11 cellular contexts compared by ENCODE assay signal in genomic region chr2:202038471-202039277, GRCh38. TPM values are rescaled to one million over a fixed set of nuclear protein-coding genes. Genes with fewer than 3 reads are reported as not detected.
DNase-seq lines count a peak whose midpoint lies in the region; ATAC-seq and TF ChIP-seq lines count a peak whose summit lies in the region.
"Had no signal": no experiment of that assay in that cellular context is flagged by ENCODE, and none has a peak within 500 bp of the region (broad histone marks: within the 10 kb centered on the region; RNA-seq: fewer than 3 reads in every experiment).

No MANE protein-coding gene starts in this region.

- H3K4ac ChIP-seq in mesenchymal stem cell (ENCODE audit: low read depth in 1 of 2, low read length in 2 of 2), result no peak overlapping the region

- H3K27ac Mint-ChIP-seq in chondrocyte (ENCODE audit: unreplicated experiment), result peak overlapping the region; percentile 87
- no peak overlapping the region for H3K27ac Mint-ChIP-seq in activated CD8-positive, alpha-beta memory T cell treated with anti-CD3 and anti-CD28 coated beads, Interleukin-2, amount 10 ng/mL, durations not matched to agents 7 days and 5 days
- H3K27ac Mint-ChIP-seq: stimulated activated naive CD8-positive, alpha-beta T cell treated with anti-CD3 and anti-CD28 coated beads, Interleukin-15, amount 100 ng/mL, for 72 hours had no signal

- peaks cover 0 to 6% of the 10 kb centered on the region in 2 experiments for H3K36me3 ChIP-seq in mesenchymal stem cell (ENCODE audit: control insufficient read depth in 1 of 2, insufficient read depth in 2 of 2, low read depth in 1 of 2, low read length in 2 of 2)
- H3K36me3 ChIP-seq: neutrophil had no signal

- H3K9me3 Mint-ChIP-seq in chondrocyte (ENCODE audit: low read depth), result no peaks in the 10 kb centered on the region
- no peaks in the 10 kb centered on the region for H3K9me3 Mint-ChIP-seq in activated CD8-positive, alpha-beta memory T cell treated with anti-CD3 and anti-CD28 coated beads, Interleukin-2, amount 10 ng/mL, durations not matched to agents 7 days and 5 days (ENCODE audit: low read depth)
- H3K9me3 Mint-ChIP-seq: central memory CD8-positive, alpha-beta T cell; stimulated activated naive CD8-positive, alpha-beta T cell treated with anti-CD3 and anti-CD28 coated beads, Interleukin-15, amount 100 ng/mL, for 72 hours had no signal

- peak overlapping the region in 1 of 2 experiments; percentile 36 for H3K4me3 ChIP-seq in mesenchymal stem cell (ENCODE audit: insufficient read depth in 1 of 2, low read depth in 1 of 2, low read length in 2 of 2)

- no peaks in the 10 kb centered on the region for H3K27me3 Mint-ChIP-seq in chondrocyte (ENCODE audit: low read depth)
- H3K27me3 Mint-ChIP-seq in activated CD8-positive, alpha-beta memory T cell treated with anti-CD3 and anti-CD28 coated beads, Interleukin-2, amount 10 ng/mL, durations not matched to agents 7 days and 5 days, result peaks cover 49% of the 10 kb centered on the region

- no peaks in the 10 kb centered on the region for H3K4me1 Mint-ChIP-seq in chondrocyte (ENCODE audit: low read depth)
- H3K4me1 Mint-ChIP-seq in activated CD8-positive, alpha-beta memory T cell treated with anti-CD3 and anti-CD28 coated beads, Interleukin-2, amount 10 ng/mL, durations not matched to agents 7 days and 5 days, result peaks cover 6% of the 10 kb centered on the region
- H3K4me1 Mint-ChIP-seq: stimulated activated naive CD8-positive, alpha-beta T cell treated with anti-CD3 and anti-CD28 coated beads, Interleukin-15, amount 100 ng/mL, for 72 hours had no signal

- no peak overlapping the region for H3K23ac ChIP-seq in mesenchymal stem cell (ENCODE audit: low read length in 2 of 2)

- no peak overlapping the region for H4K91ac ChIP-seq in mesenchymal stem cell (ENCODE audit: low read length)

- TF ChIP-seq CTCF in chondrocyte (IDR thresholded peaks at IDR 0.05) (no peak), omental fat pad (IDR thresholded peaks at IDR 0.05) (no peak)

- peak overlapping the region; percentile 51 for H3K4me2 ChIP-seq in mesenchymal stem cell (ENCODE audit: low read length, poor library complexity, severe bottlenecking)

- in situ Hi-C loops in ACHN (cut with HindIII; ENCODE audit: low pct_ligation_motif_present, low pct_unique_long_range_greater_than_20kb, low sequenced_read_pairs), result no loop called here

- peaks cover 8% of the 10 kb centered on the region for H3K79me1 ChIP-seq in mesenchymal stem cell (replicated peaks; ENCODE audit: low read length, poor library complexity, severe bottlenecking)

- no peak overlapping the region for H2AK5ac ChIP-seq in mesenchymal stem cell (ENCODE audit: low read length, severe bottlenecking)

- H2AFZ ChIP-seq in mesenchymal stem cell (ENCODE audit: low read depth, low read length), result no peak overlapping the region

- peak overlapping the region; percentile 64 for H3K4me3 Mint-ChIP-seq in chondrocyte (ENCODE audit: unreplicated experiment)
- no peak overlapping the region for H3K4me3 Mint-ChIP-seq in activated CD8-positive, alpha-beta memory T cell treated with anti-CD3 and anti-CD28 coated beads, Interleukin-2, amount 10 ng/mL, durations not matched to agents 7 days and 5 days
- H3K4me3 Mint-ChIP-seq: central memory CD8-positive, alpha-beta T cell; stimulated activated naive CD8-positive, alpha-beta T cell treated with anti-CD3 and anti-CD28 coated beads, Interleukin-15, amount 100 ng/mL, for 72 hours had no signal

- H2BK15ac ChIP-seq in mesenchymal stem cell (ENCODE audit: low read depth, poor library complexity, severe bottlenecking), result no peak overlapping the region

- H3K27me3 ChIP-seq in mesenchymal stem cell (ENCODE audit: control insufficient read depth in 1 of 2, insufficient read depth in 1 of 2, low read length in 2 of 2), result peaks cover 0 to 7% of the 10 kb centered on the region in 2 experiments

- no peak overlapping the region for H2BK120ac ChIP-seq in mesenchymal stem cell (ENCODE audit: low read depth, low read length)

- H3K4me1 ChIP-seq in mesenchymal stem cell (ENCODE audit: control insufficient read depth, insufficient read depth, low read depth, low read length), result peaks cover 28% of the 10 kb centered on the region

- no peak overlapping the region for H2BK12ac ChIP-seq in mesenchymal stem cell (ENCODE audit: low read length in 2 of 2)

- peak overlapping the region in 1 of 2 experiments; percentile 48 for H3K18ac ChIP-seq in mesenchymal stem cell (ENCODE audit: low read depth in 1 of 2, low read length in 2 of 2)

- CTCF ChIA-PET in activated CD8-positive, alpha-beta memory T cell treated with anti-CD3 and anti-CD28 coated beads, Interleukin-2, amount 10 ng/mL, durations not matched to agents 7 days and 5 days (lab: Charles Lee), result no interaction called here

- ATAC-seq in omental fat pad (ENCODE audit: low FRiP score) (no peak), HG03097 (IDR thresholded peaks at IDR 0.05; ENCODE audit: low FRiP score, unreplicated experiment) (no peak)
- ATAC-seq in activated CD8-positive, alpha-beta memory T cell treated with anti-CD3 and anti-CD28 coated beads, Interleukin-2, amount 10 ng/mL, durations not matched to agents 7 days and 5 days, result no peak
- ATAC-seq: stimulated activated naive CD8-positive, alpha-beta T cell treated with anti-CD3 and anti-CD28 coated beads, Interleukin-15, amount 100 ng/mL, for 72 hours had no signal

- no peak overlapping the region for H4K8ac ChIP-seq in mesenchymal stem cell (ENCODE audit: low read length)

- H3K14ac ChIP-seq in mesenchymal stem cell (ENCODE audit: low read length in 2 of 2), result no peak overlapping the region

- no peak overlapping the region for H3K9ac ChIP-seq in mesenchymal stem cell (ENCODE audit: low read length)

- peak; percentile 69 for DNase-seq in ACHN
- peak; percentile 45 for DNase-seq in HT1080 (ENCODE audit: low read depth)
- DNase-seq in chondrocyte (ENCODE audit: low spot score), result no peak
- DNase-seq in mesenchymal stem cell, result peak; percentile 77
- DNase-seq in omental fat pad (ENCODE audit: low spot score), result no peak
- no peak for DNase-seq in cerebellar nuclear complex (lab: John Stamatoyannopoulos, UW)
- no peak for DNase-seq in activated CD8-positive, alpha-beta memory T cell treated with anti-CD3 and anti-CD28 coated beads, Interleukin-2, amount 10 ng/mL, durations not matched to agents 7 days and 5 days
- DNase-seq: stimulated activated naive CD8-positive, alpha-beta T cell treated with anti-CD3 and anti-CD28 coated beads, Interleukin-15, amount 100 ng/mL, for 72 hours had no signal

- H3K36me3 Mint-ChIP-seq in chondrocyte (ENCODE audit: low read depth), result peaks cover 1% of the 10 kb centered on the region
- no peaks in the 10 kb centered on the region for H3K36me3 Mint-ChIP-seq in activated CD8-positive, alpha-beta memory T cell treated with anti-CD3 and anti-CD28 coated beads, Interleukin-2, amount 10 ng/mL, durations not matched to agents 7 days and 5 days

- no peak overlapping the region for H2BK5ac ChIP-seq in mesenchymal stem cell (ENCODE audit: low read depth, low read length, poor library complexity, severe bottlenecking)

- WGBS in mesenchymal stem cell, result 0% methylated on average over 3 of the region's 4 CpGs

- no peaks in the 10 kb centered on the region for H3K9me3 ChIP-seq in mesenchymal stem cell (ENCODE audit: control insufficient read depth, low read length)
- H3K9me3 ChIP-seq: neutrophil had no signal

- H3K27ac ChIP-seq in mesenchymal stem cell (ENCODE audit: low read length, poor library complexity, severe bottlenecking), result no peak overlapping the region
- H3K27ac ChIP-seq: neutrophil had no signal

RNA-seq across cellular contexts. Expression of gene FZD7, which starts 5.0 kb away (rescaled TPM):
- total RNA-seq in HT1080 (2014; rRNA removed; shearing (Covaris generic)), result 5.7 and 7.2 TPM in 2 replicates
- 4.4 and 5.4 TPM in 2 replicates for polyA plus RNA-seq in HT1080 (2015; cell fraction: cytosol; rRNA removed)
- 8.2 TPM in 2 replicates for polyA plus RNA-seq in HT1080 (2015; cell fraction: nucleus; rRNA removed)
- total RNA-seq in chondrocyte (61.0 to 66.2 TPM (median 63.1 TPM) in 3 replicates), omental fat pad (10 to 100 TPM in 2 of 4 donors, 1 to 10 TPM in 2; 3.8 to 24.7 (median 10.1) TPM)
- polyA plus RNA-seq in mesenchymal stem cell (2013, experiment 1 of 2), result 25.4 TPM
- 27.1 TPM for polyA plus RNA-seq in mesenchymal stem cell (2013, experiment 2 of 2)
- 1 to 10 TPM in 1 of 2 experiments, under 1 TPM in 1; 0.18 to 3.4 TPM for total RNA-seq in activated CD8-positive, alpha-beta memory T cell treated with anti-CD3 and anti-CD28 coated beads, Interleukin-2, amount 10 ng/mL, durations not matched to agents 7 days and 5 days

RNA-seq across cellular contexts. Expression of gene KIAA2012, which starts 34.4 kb away (rescaled TPM):
- not detected in 2 replicates for total RNA-seq in HT1080 (2014; rRNA removed; shearing (Covaris generic))
- polyA plus RNA-seq in HT1080 (2015; cell fraction: cytosol; rRNA removed), result 0.03 TPM in 1 of 2 replicates, not detected in the other
- polyA plus RNA-seq in HT1080 (2015; cell fraction: nucleus; rRNA removed), result not detected in 2 replicates
- total RNA-seq in chondrocyte, result not detected in 3 replicates
- polyA plus RNA-seq in mesenchymal stem cell (2013, experiment 1 of 2), result 0.07 TPM
- 0.04 TPM for polyA plus RNA-seq in mesenchymal stem cell (2013, experiment 2 of 2)
- under 1 TPM in 2 of 4 donors, not detected in 2; 0.06 to 0.09 TPM for total RNA-seq in omental fat pad
- under 1 TPM in 1 of 2 experiments, not detected in 1; 0.05 TPM for total RNA-seq in activated CD8-positive, alpha-beta memory T cell treated with anti-CD3 and anti-CD28 coated beads, Interleukin-2, amount 10 ng/mL, durations not matched to agents 7 days and 5 days

Comparison
In these comparisons a context has a peak if more than half of its experiments do, and no peak if none do; other contexts are left out.
1. DNase-seq: peak in ACHN (single experiment), HT1080 (single experiment) and mesenchymal stem cell (single experiment); none in chondrocyte (single experiment), omental fat pad (single experiment), cerebellar nuclear complex (0 of 2) and activated CD8-positive, alpha-beta memory T cell treated with anti-CD3 and anti-CD28 coated beads, Interleukin-2, amount 10 ng/mL, durations not matched to agents 7 days and 5 days (single experiment).